25 cellular contexts compared by ENCODE assay signal in genomic region chr6:142771162-142771561, GRCh38.
"Had no signal": no experiment of that assay in that cellular context is flagged by ENCODE, and none has a peak within 500 bp of the region (broad histone marks: within the 10 kb centered on the region; RNA-seq: fewer than 3 reads in every experiment).

No MANE protein-coding gene starts in this region.

- H3K27me3 Mint-ChIP-seq: activated CD8-positive, alpha-beta memory T cell treated with anti-CD3 and anti-CD28 coated beads, Interleukin-2, amount 10 ng/mL, durations not matched to agents 7 days and 5 days; activated naive CD4-positive, alpha-beta T cell treated with anti-CD3 and anti-CD28 coated beads, Interleukin-2, amount 10 ng/mL, durations not matched to agents 7 days and 5 days; progenitor cell of endocrine pancreas had no signal

- H3K27ac ChIP-seq: body of pancreas, colonic mucosa, left ventricle myocardium inferior, neutrophil, right lobe of liver, skin epidermis, suprapubic skin, tibial artery, upper lobe of right lung, WERI-Rb-1 had no signal

- H3K9me3 Mint-ChIP-seq: nephron; stimulated activated effector memory CD8-positive, alpha-beta T cell treated with anti-CD3 and anti-CD28 coated beads, Interleukin-12 subunit alpha, Interleukin-12 subunit beta, amount 100 ng/mL, for 72 hours had no signal

- H3K4me3 Mint-ChIP-seq: activated CD8-positive, alpha-beta memory T cell treated with anti-CD3 and anti-CD28 coated beads, Interleukin-2, amount 10 ng/mL, durations not matched to agents 7 days and 5 days; activated naive CD4-positive, alpha-beta T cell treated with anti-CD3 and anti-CD28 coated beads, Interleukin-2, amount 10 ng/mL, durations not matched to agents 7 days and 5 days; nephron; stimulated activated effector memory CD8-positive, alpha-beta T cell treated with anti-CD3 and anti-CD28 coated beads, Interleukin-12 subunit alpha, Interleukin-12 subunit beta, amount 100 ng/mL, for 72 hours had no signal

- H3K27ac Mint-ChIP-seq: nephron; progenitor cell of endocrine pancreas; stimulated activated effector memory CD8-positive, alpha-beta T cell treated with anti-CD3 and anti-CD28 coated beads, Interleukin-12 subunit alpha, Interleukin-12 subunit beta, amount 100 ng/mL, for 72 hours had no signal

- H3K4me1 ChIP-seq: body of pancreas, colonic mucosa, left ventricle myocardium inferior, right lobe of liver, suprapubic skin, tibial artery, upper lobe of right lung had no signal

- H3K27me3 ChIP-seq: body of pancreas, colonic mucosa, neutrophil, right lobe of liver, suprapubic skin, tibial artery, upper lobe of right lung had no signal

- ATAC-seq: activated CD4-positive, CD25-positive, alpha-beta regulatory T cell treated with anti-CD3 and anti-CD28 coated beads, Interleukin-2, amount 50 U/mL, for 24 hours; activated CD8-positive, alpha-beta memory T cell treated with anti-CD3 and anti-CD28 coated beads, Interleukin-2, amount 10 ng/mL, durations not matched to agents 7 days and 5 days; body of pancreas; right lobe of liver; stimulated activated effector memory CD8-positive, alpha-beta T cell treated with anti-CD3 and anti-CD28 coated beads, Interleukin-12 subunit alpha, Interleukin-12 subunit beta, amount 100 ng/mL, for 72 hours; upper lobe of right lung had no signal

- H3K36me3 ChIP-seq: colonic mucosa, neutrophil, WERI-Rb-1 had no signal

- H3K9me3 ChIP-seq: body of pancreas, colonic mucosa, left ventricle myocardium inferior, neutrophil, right lobe of liver, suprapubic skin, tibial artery, upper lobe of right lung had no signal

- H3K4me3 ChIP-seq: body of pancreas, colonic mucosa, left ventricle myocardium inferior, lung, right lobe of liver, skin epidermis, suprapubic skin, tibial artery, upper lobe of right lung had no signal

- DNase-seq: activated CD4-positive, alpha-beta T cell treated with anti-CD3 and anti-CD28 coated beads for 48 hours; activated CD4-positive, alpha-beta T cell treated with anti-CD3 and anti-CD28 coated beads, Interleukin-2, amount 50 U/mL, for 48 hours; activated CD8-positive, alpha-beta memory T cell treated with anti-CD3 and anti-CD28 coated beads, Interleukin-2, amount 10 ng/mL, durations not matched to agents 7 days and 5 days; activated effector memory CD4-positive, alpha-beta T cell treated with anti-CD3 and anti-CD28 coated beads, Interleukin-2, amount 50 U/mL, for 16 hours; activated naive CD4-positive, alpha-beta T cell treated with anti-CD3 and anti-CD28 coated beads, Interleukin-2, amount 10 ng/mL, durations not matched to agents 7 days and 5 days; aorta; body of pancreas; colonic mucosa; effector CD8-positive, alpha-beta T cell; left ventricle myocardium inferior; mesendoderm; right lobe of liver; stimulated activated CD4-positive, alpha-beta T cell treated with anti-CD3 and anti-CD28 coated beads, Interleukin-4, amount 100 ng/mL, for 24 hours; T-helper 9 cell; tibial artery; upper lobe of right lung; WERI-Rb-1 had no signal
